ENCODE assay signal across 8 cellular contexts in genomic region chr5:32312682-32313523, GRCh38. TPM values are rescaled to one million over a fixed set of nuclear protein-coding genes. Genes with fewer than 3 reads are reported as not detected.
DNase-seq lines count a peak whose midpoint lies in the region; ATAC-seq and TF ChIP-seq lines count a peak whose summit lies in the region.

MTMR12 (minus strand) TSS chr5:32312939; CDS start chr5:32312838, 101 bp downstream.

- no peaks in the 10 kb centered on the region for H3K9me3 ChIP-seq in suprapubic skin

- peak; percentile 95 for ATAC-seq in HG02610 (IDR thresholded peaks at IDR 0.05; ENCODE audit: unreplicated experiment)
- peak; percentile 94 to 96 for ATAC-seq in activated naive CD4-positive, alpha-beta T cell treated with anti-CD3 and anti-CD28 coated beads, Interleukin-2, amount 50 U/mL, for 72 hours

- TF ChIP-seq CTCF in suprapubic skin (IDR thresholded peaks at IDR 0.05): no peak

- TF ChIP-seq POLR2A in suprapubic skin (IDR thresholded peaks at IDR 0.05): peak; percentile 25 to 92

- peak within 1 kb of the TSS; percentile 88 for H3K4me3 ChIP-seq in GM08714 (ENCODE audit: low read length)
- peak within 1 kb of the TSS; percentile 99 for H3K4me3 ChIP-seq in suprapubic skin

- peaks cover 0 to 5% of the 10 kb centered on the region in 2 donors for H3K36me3 Mint-ChIP-seq in activated naive CD4-positive, alpha-beta T cell treated with anti-CD3 and anti-CD28 coated beads, Interleukin-2, amount 50 U/mL, for 72 hours

- no peaks in the 10 kb centered on the region for H3K27me3 ChIP-seq in suprapubic skin

- H3K9me3 Mint-ChIP-seq in activated naive CD4-positive, alpha-beta T cell treated with anti-CD3 and anti-CD28 coated beads, Interleukin-2, amount 50 U/mL, for 72 hours: no peaks in the 10 kb centered on the region

- TF ChIP-seq EP300 in suprapubic skin (IDR thresholded peaks at IDR 0.05): no peak

- 0% methylated on average over 24 of the region's 79 CpGs for WGBS in suprapubic skin

- H3K27ac ChIP-seq in suprapubic skin: peak within 1 kb of the TSS; percentile 99

- peaks cover 43% of the 10 kb centered on the region for H3K4me1 ChIP-seq in suprapubic skin

- peak; percentile 99 for DNase-seq in NCI-H1092 treated with DMSO at 0.1 percent for 48 hours (lab: John Stamatoyannopoulos, UW)
- peak; percentile 99 for DNase-seq in SKM-1 (lab: John Stamatoyannopoulos, UW; ENCODE audit: unreplicated experiment)
- DNase-seq in activated naive CD4-positive, alpha-beta T cell treated with anti-CD3 and anti-CD28 coated beads, Interleukin-2, amount 50 U/mL, for 72 hours (ENCODE audit: low spot score in 2 of 2): peak; percentile 100
- DNase-seq in globus pallidus (ENCODE audit: low spot score): peak; percentile 100
- DNase-seq in nucleus accumbens (lab: John Stamatoyannopoulos, UW): peak; percentile 70 to 100 (median 99)
- DNase-seq in suprapubic skin (ENCODE audit: low spot score in 2 of 2): peak; percentile 100

- H3K36me3 ChIP-seq in suprapubic skin: no peaks in the 10 kb centered on the region

- H3K27ac Mint-ChIP-seq in activated naive CD4-positive, alpha-beta T cell treated with anti-CD3 and anti-CD28 coated beads, Interleukin-2, amount 50 U/mL, for 72 hours: peak within 1 kb of the TSS; percentile 88 to 95

RNA-seq across cellular contexts. Expression of gene MTMR12, which starts in this region (rescaled TPM):
- 10 to 100 TPM; 13.3 to 24.8 TPM for total RNA-seq in activated naive CD4-positive, alpha-beta T cell treated with anti-CD3 and anti-CD28 coated beads, Interleukin-2, amount 50 U/mL, for 72 hours
- 10 to 100 TPM; 28.1 to 43.6 (median 40.6) TPM for total RNA-seq in suprapubic skin

Comparison
In these comparisons a context has a peak if more than half of its experiments do, and no peak if none do; other contexts are left out.
1. Peak in every context shown above with its lines: DNase-seq, ATAC-seq, H3K4me3 ChIP-seq and H3K27ac ChIP-seq.